In the genomic region with DNA sequence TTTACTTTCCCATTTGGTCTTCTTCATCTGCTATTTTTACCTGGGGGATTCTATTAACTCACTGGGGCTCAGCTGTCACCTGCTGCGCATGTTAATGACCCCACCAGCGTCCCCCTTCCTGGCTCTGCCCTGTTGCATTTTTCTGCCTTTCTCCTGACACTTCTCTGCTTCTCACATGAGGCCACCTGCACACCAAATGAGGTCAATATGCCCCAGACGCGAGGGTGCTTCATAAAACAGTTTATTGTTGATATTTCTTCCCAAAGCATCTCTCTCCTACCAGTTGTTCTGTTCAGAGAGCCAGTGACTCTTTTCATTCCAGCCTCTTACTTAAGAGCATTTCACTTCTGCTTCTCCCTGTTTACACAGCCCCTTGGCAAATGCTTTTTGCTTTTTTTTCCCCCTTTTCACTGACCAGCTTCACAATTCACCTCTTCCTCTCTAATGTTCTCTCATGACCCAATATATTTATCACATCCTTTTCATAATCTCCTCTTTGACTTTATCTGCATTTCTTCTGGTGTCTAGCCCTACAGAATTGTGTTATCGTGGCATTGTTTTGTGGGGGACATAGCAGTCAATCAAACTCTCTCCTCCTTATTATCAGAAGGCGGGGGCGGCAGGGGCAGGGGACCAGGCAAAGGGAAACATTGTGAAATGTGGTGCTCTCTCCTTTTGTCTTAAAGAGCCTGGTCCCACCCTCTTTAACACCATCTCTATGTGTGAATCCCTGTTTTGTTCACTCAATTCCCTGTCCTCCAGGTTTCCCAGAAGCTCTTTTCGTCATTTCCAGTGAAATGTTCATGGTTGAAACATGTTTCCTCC, we compare ENCODE assay signal across 11 cellular contexts.
DNase-seq lines count a peak whose midpoint lies in the region; ATAC-seq and TF ChIP-seq lines count a peak whose summit lies in the region.
"Had no signal": no experiment of that assay in that cellular context is flagged by ENCODE, and none has a peak within 500 bp of the region (broad histone marks: within the 10 kb centered on the region; RNA-seq: fewer than 3 reads in every experiment).

No MANE protein-coding gene starts in this region.

- H4K5ac ChIP-seq in IMR-90 (ENCODE audit: low read depth, low read length), result no peak overlapping the region

- no peak overlapping the region for H3K56ac ChIP-seq in IMR-90 (ENCODE audit: extremely low read depth, insufficient read depth, low read length)

- H2BK120ac ChIP-seq in IMR-90 (ENCODE audit: low read depth, low read length) (peak overlapping the region; percentile 14; the same call in 1 of the 2 replicates), mesenchymal stem cell (ENCODE audit: low read depth, low read length) (no peak overlapping the region)

- H3K36me3 ChIP-seq in BLaER1 (no peaks in the 10 kb centered on the region), IMR-90 (ENCODE audit: control insufficient read depth, insufficient read depth, low read length) (no peaks in the 10 kb centered on the region), mesenchymal stem cell (ENCODE audit: control insufficient read depth in 1 of 2, insufficient read depth in 2 of 2, low read depth in 1 of 2, low read length in 2 of 2) (no peaks in the 10 kb centered on the region), uterus (no peaks in the 10 kb centered on the region)

- H2BK5ac ChIP-seq in IMR-90 (ENCODE audit: low read depth, low read length, poor library complexity, severe bottlenecking) (no peak overlapping the region), mesenchymal stem cell (ENCODE audit: low read depth, low read length, poor library complexity, severe bottlenecking) (no peak overlapping the region)

- H2AK9ac ChIP-seq in IMR-90 (replicated peaks; ENCODE audit: low read depth, low read length, poor library complexity), result no peak overlapping the region

- H3K18ac ChIP-seq in IMR-90 (ENCODE audit: low read depth, low read length), result no peak overlapping the region
- peak overlapping the region; percentile 24 to 61 for H3K18ac ChIP-seq in mesenchymal stem cell (ENCODE audit: low read depth in 1 of 2, low read length in 2 of 2)

- no peak overlapping the region for H3K9ac ChIP-seq in BLaER1
- no peak overlapping the region for H3K9ac ChIP-seq in IMR-90 (ENCODE audit: low read depth, low read length)
- H3K9ac ChIP-seq in mesenchymal stem cell (ENCODE audit: low read length), result no peak overlapping the region

- H2AFZ ChIP-seq in IMR-90 (replicated peaks; ENCODE audit: low read length, poor library complexity) (no peak overlapping the region), mesenchymal stem cell (ENCODE audit: low read depth, low read length) (no peak overlapping the region)

- peak overlapping the region; percentile 32 to 93 for H2BK12ac ChIP-seq in mesenchymal stem cell (ENCODE audit: low read length in 2 of 2)

- no peak overlapping the region for H3K4me3 ChIP-seq in BLaER1
- H3K4me3 ChIP-seq in IMR-90 (ENCODE audit: insufficient read depth, low read depth, low read length), result no peak overlapping the region
- no peak overlapping the region for H3K4me3 ChIP-seq in mesenchymal stem cell (ENCODE audit: insufficient read depth in 1 of 2, low read depth in 1 of 2, low read length in 2 of 2)
- no peak overlapping the region for H3K4me3 ChIP-seq in uterus
- H3K4me3 ChIP-seq: skin epidermis had no signal

- ATAC-seq in IMR-90 (ENCODE audit: low read depth), result no peak
- ATAC-seq in GM18870 (IDR thresholded peaks at IDR 0.05; ENCODE audit: unreplicated experiment), result no peak

- no peaks in the 10 kb centered on the region for H3K9me1 ChIP-seq in IMR-90 (ENCODE audit: insufficient read depth, low read length)

- no peaks in the 10 kb centered on the region for H4K20me1 ChIP-seq in BLaER1
- H4K20me1 ChIP-seq in IMR-90 (ENCODE audit: insufficient read depth, low read length), result no peaks in the 10 kb centered on the region

- H2AK5ac ChIP-seq in IMR-90 (ENCODE audit: low read depth, low read length) (no peak overlapping the region; the same call in 1 of the 2 replicates), mesenchymal stem cell (ENCODE audit: low read length, severe bottlenecking) (no peak overlapping the region)

- 0 out of 2 replicates have a peak overlapping the region, but pooled peaks have one; percentile 55 for H3K14ac ChIP-seq in IMR-90 (replicated peaks; ENCODE audit: low read depth, low read length)
- no peak overlapping the region for H3K14ac ChIP-seq in mesenchymal stem cell (ENCODE audit: low read length in 2 of 2)

- H3K4me1 ChIP-seq in BLaER1 (peaks cover 15% of the 10 kb centered on the region), IMR-90 (ENCODE audit: control insufficient read depth, insufficient read depth, low read length) (peaks cover 3% of the 10 kb centered on the region; the same call in 1 of the 2 replicates), mesenchymal stem cell (ENCODE audit: control insufficient read depth, insufficient read depth, low read depth, low read length) (no peaks in the 10 kb centered on the region), uterus (no peaks in the 10 kb centered on the region)

- DNase-seq in IMR-90 (no peak), SKM-1 (lab: John Stamatoyannopoulos, UW; ENCODE audit: unreplicated experiment) (peak; percentile 66), mesenchymal stem cell (no peak), GF-D8 (lab: John Stamatoyannopoulos, UW) (no peak), uterus (no peak), ACHN (no peak)
- DNase-seq: activated CD4-positive, alpha-beta T cell treated with anti-CD3 and anti-CD28 coated beads for 1 hour; hypothalamus had no signal

- CTCF ChIA-PET in IMR-90 (lab: Yijun Ruan, JAX), result interaction anchor here (0.6 kb wide), 1 partner anchor 565 kb away, joined by 3 read pairs; no protein-coding TSS in a partner anchor

- H3K23ac ChIP-seq in IMR-90 (ENCODE audit: low read depth, low read length) (no peak overlapping the region), mesenchymal stem cell (ENCODE audit: low read length in 2 of 2) (no peak overlapping the region)

- TF ChIP-seq POLR2A in IMR-90 (IDR thresholded peaks at IDR 0.05; ENCODE audit: low read depth, low read length) (no peak), uterus (IDR thresholded peaks at IDR 0.05) (no peak)

- WGBS in IMR-90 (ENCODE audit: extremely low coverage in 2 of 2, insufficient read length in 1 of 2), 2 experiments, result no CpG with 5 or more reads among the region's 8 CpGs
- 55% methylated on average over 7 of the region's 8 CpGs for WGBS in mesenchymal stem cell

- POLR2A ChIA-PET in IMR-90 (lab: Charles Lee; ENCODE audit: unreplicated experiment), result no interaction called here

- TF ChIP-seq CTCF in IMR-90 (conservative IDR thresholded peaks at IDR 0.05; ENCODE audit: low read depth, low read length), result no peak
- no peak for TF ChIP-seq CTCF in uterus (IDR thresholded peaks at IDR 0.05)

- H3K79me1 ChIP-seq in IMR-90 (ENCODE audit: low read depth in 1 of 2, low read length in 2 of 2) (no peaks in the 10 kb centered on the region), mesenchymal stem cell (replicated peaks; ENCODE audit: low read length, poor library complexity, severe bottlenecking) (no peaks in the 10 kb centered on the region)

- BruUV-seq in IMR-90 (replicated peaks; lab: Mats Ljungman, UMichigan), result no TSS peak

- H4K91ac ChIP-seq in IMR-90 (ENCODE audit: insufficient read depth, low read depth, low read length) (no peak overlapping the region), mesenchymal stem cell (ENCODE audit: low read length) (peak overlapping the region; percentile 21)

- H4K8ac ChIP-seq in IMR-90 (ENCODE audit: low read depth in 2 of 2, low read length in 2 of 2) (peak overlapping the region in 1 of 2 experiments; percentile 15; a peak in 1 of 4 replicates), mesenchymal stem cell (ENCODE audit: low read length) (peak overlapping the region; percentile 39)

- no peak overlapping the region for H2BK20ac ChIP-seq in IMR-90 (ENCODE audit: low read depth, low read length)

- H3K27ac ChIP-seq in BLaER1 (0 out of 2 replicates have a peak overlapping the region, but pooled peaks have one; percentile 23), IMR-90 (ENCODE audit: insufficient read depth, low read length) (no peak overlapping the region), mesenchymal stem cell (ENCODE audit: low read length, poor library complexity, severe bottlenecking) (no peak overlapping the region), uterus (peak overlapping the region in 1 of 2 donors; percentile 18)

- in situ Hi-C loops in IMR-90 (cut with MboI; ENCODE audit: low sequenced_read_pairs) (no loop called here), ACHN (cut with HindIII; ENCODE audit: low pct_ligation_motif_present, low pct_unique_long_range_greater_than_20kb, low sequenced_read_pairs) (no loop called here)

- peak overlapping the region; percentile 64 for H3K4me2 ChIP-seq in BLaER1
- H3K4me2 ChIP-seq in IMR-90 (ENCODE audit: low read depth, low read length), result no peak overlapping the region
- no peak overlapping the region for H3K4me2 ChIP-seq in mesenchymal stem cell (ENCODE audit: low read length, poor library complexity, severe bottlenecking)

- H3K9me3 ChIP-seq in BLaER1, result no peaks in the 10 kb centered on the region
- H3K9me3 ChIP-seq in IMR-90 (ENCODE audit: control insufficient read depth, insufficient read depth, low read length), result no peaks in the 10 kb centered on the region
- H3K9me3 ChIP-seq in mesenchymal stem cell (ENCODE audit: control insufficient read depth, low read length), result no peaks in the 10 kb centered on the region
- H3K9me3 ChIP-seq in uterus, result no peaks in the 10 kb centered on the region

- no peaks in the 10 kb centered on the region for H3K27me3 ChIP-seq in BLaER1
- no peaks in the 10 kb centered on the region for H3K27me3 ChIP-seq in IMR-90 (ENCODE audit: control insufficient read depth, insufficient read depth, low read length)
- H3K27me3 ChIP-seq in mesenchymal stem cell (ENCODE audit: control insufficient read depth in 1 of 2, insufficient read depth in 1 of 2, low read length in 2 of 2), result no peaks in the 10 kb centered on the region
- H3K27me3 ChIP-seq in uterus, result no peaks in the 10 kb centered on the region

- dilution Hi-C loops in IMR-90 (cut with HindIII; ENCODE audit: low sequenced_read_pairs, unreplicated experiment), result no loop called here

- H2BK15ac ChIP-seq in IMR-90 (ENCODE audit: low read depth, low read length), result no peak overlapping the region
- H2BK15ac ChIP-seq in mesenchymal stem cell (ENCODE audit: low read depth, poor library complexity, severe bottlenecking), result peak overlapping the region; percentile 21

- H3K4ac ChIP-seq in IMR-90 (ENCODE audit: low read depth, low read length) (peak overlapping the region; percentile 40; the same call in 1 of the 2 replicates), mesenchymal stem cell (ENCODE audit: low read depth in 1 of 2, low read length in 2 of 2) (peak overlapping the region; percentile 52 to 56)

- intact Hi-C loops in IMR-90 (cut with micrococcal nuclease), result no loop called here
- intact Hi-C loops in uterus (cut with DNase I; ENCODE audit: low total_unique reads), result no loop called here

- TF ChIP-seq RAD21 in IMR-90 (IDR thresholded peaks at IDR 0.05; ENCODE audit: low read length), result no peak

TF ChIP-seq in IMR-90, 13 proteins besides CTCF, POLR2A, EP300 and RAD21:
- no peak for TF ChIP-seq RCOR1 (IDR thresholded peaks at IDR 0.05; ENCODE audit: insufficient replicate concordance, low read length)
